21 cellular contexts compared by ENCODE assay signal in the genomic region with DNA sequence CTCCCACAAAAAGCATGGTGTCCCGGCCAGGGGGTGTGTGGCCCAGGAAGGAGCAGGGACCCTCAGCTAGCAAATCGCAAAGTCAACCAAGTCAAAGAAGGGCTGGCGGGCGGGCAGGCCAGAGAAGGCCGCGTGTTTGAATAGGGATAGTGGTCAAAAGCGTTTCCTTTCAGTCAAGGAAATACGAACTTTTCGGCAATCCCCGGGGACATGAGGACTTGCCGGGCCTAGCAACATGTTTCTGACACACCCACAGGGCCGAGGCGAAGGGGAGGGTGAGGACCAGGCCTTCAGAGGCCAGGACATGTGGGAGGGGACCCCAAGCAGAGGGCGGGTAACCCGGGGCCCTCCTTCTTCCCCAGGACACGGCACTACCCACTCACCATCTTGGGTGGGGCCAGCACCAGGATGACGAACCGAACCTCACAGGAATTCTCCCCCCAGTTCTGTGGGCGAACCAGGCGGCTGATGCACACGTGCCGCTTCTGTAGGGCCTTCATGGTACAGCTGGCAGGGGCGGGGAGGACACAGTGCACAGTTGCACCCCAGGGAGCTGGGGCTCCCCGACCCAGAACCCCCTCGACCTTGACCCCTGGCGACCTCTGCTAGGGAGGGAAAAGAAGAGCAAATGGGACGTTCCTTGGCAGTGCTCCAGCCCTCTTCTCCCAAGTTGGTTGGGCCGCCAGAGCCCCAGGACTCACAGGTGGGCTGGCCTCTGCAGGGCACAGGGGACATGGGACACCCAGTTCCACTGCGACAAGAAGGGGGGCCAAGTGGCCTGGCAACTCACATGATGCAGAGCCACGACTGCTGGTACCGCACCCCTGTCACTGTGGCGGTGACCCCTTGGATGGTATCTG.
"Had no signal": no experiment of that assay in that cellular context is flagged by ENCODE, and none has a peak within 500 bp of the region (broad histone marks: within the 10 kb centered on the region; RNA-seq: fewer than 3 reads in every experiment).

No MANE protein-coding gene starts in this region.

- H3K9me3 ChIP-seq: SK-N-SH had no signal

- FAIRE-seq: HTR-8/SVneo had no signal

- H3K27ac ChIP-seq: HL-60, KMS-11 had no signal

- ATAC-seq: Panc1, PC-3 had no signal

- H3K9ac ChIP-seq: KMS-11, SK-N-SH had no signal

- DNase-seq: Kasumi-1, MM.1S, NCI-H1092 treated with DMSO at 0.1 percent for 48 hours, NCI-H1436, NCI-H187, NCI-H2029, NCI-H2081 treated with DMSO at 0.1 percent for 48 hours, NCI-H2171, NCI-H226, NCI-H446, NCI-H510A, NCI-H524 treated with DMSO at 0.1 percent for 48 hours, NCI-H69, NCI-H774, PC-3, SHP77, SK-N-SH had no signal

- H3K4me2 ChIP-seq: KMS-11, SK-N-SH had no signal
